27 cellular contexts compared by ENCODE assay signal in genomic region chr17:72494576-72494975, GRCh38.
"Had no signal": no experiment of that assay in that cellular context is flagged by ENCODE, and none has a peak within 500 bp of the region (broad histone marks: within the 10 kb centered on the region; RNA-seq: fewer than 3 reads in every experiment).

No MANE protein-coding gene starts in this region.

- H3K27ac Mint-ChIP-seq: activated CD4-positive, alpha-beta memory T cell treated with anti-CD3 and anti-CD28 coated beads for 36 hours; activated CD4-positive, alpha-beta T cell treated with anti-CD3 and anti-CD28 coated beads, Interleukin-2, amount 10 ng/mL, durations not matched to agents 24 days and 14 days; activated naive CD4-positive, alpha-beta T cell treated with anti-CD3 and anti-CD28 coated beads, Interleukin-2, amount 10 ng/mL, durations not matched to agents 7 days and 5 days; mesothelial cell of epicardium; naive thymus-derived CD4-positive, alpha-beta T cell; stimulated activated effector memory CD8-positive, alpha-beta T cell treated with anti-CD3 and anti-CD28 coated beads, Interleukin-12 subunit alpha, Interleukin-12 subunit beta, amount 100 ng/mL, for 72 hours; stimulated activated naive CD8-positive, alpha-beta T cell treated with anti-CD3 and anti-CD28 coated beads, Interleukin-15, Interleukin-2, amounts not matched to agents 100 ng/mL and 50 ng/mL, for 24 hours had no signal

- H3K27me3 Mint-ChIP-seq: activated CD4-positive, alpha-beta T cell treated with anti-CD3 and anti-CD28 coated beads, Interleukin-2, amount 10 ng/mL, durations not matched to agents 24 days and 14 days; activated naive CD4-positive, alpha-beta T cell treated with anti-CD3 and anti-CD28 coated beads, Interleukin-2, amount 10 ng/mL, durations not matched to agents 7 days and 5 days had no signal

- H3K9me3 Mint-ChIP-seq: activated CD4-positive, alpha-beta T cell treated with anti-CD3 and anti-CD28 coated beads, Interleukin-2, amount 10 ng/mL, durations not matched to agents 24 days and 14 days had no signal

- H3K4me1 Mint-ChIP-seq: activated CD4-positive, alpha-beta T cell treated with anti-CD3 and anti-CD28 coated beads, Interleukin-2, amount 10 ng/mL, durations not matched to agents 24 days and 14 days; activated naive CD4-positive, alpha-beta T cell treated with anti-CD3 and anti-CD28 coated beads, Interleukin-2, amount 10 ng/mL, durations not matched to agents 7 days and 5 days; mesothelial cell of epicardium; stimulated activated effector memory CD8-positive, alpha-beta T cell treated with anti-CD3 and anti-CD28 coated beads, Interleukin-12 subunit alpha, Interleukin-12 subunit beta, amount 100 ng/mL, for 72 hours had no signal

- DNase-seq: activated CD4-positive, alpha-beta memory T cell treated with anti-CD3 and anti-CD28 coated beads for 36 hours; activated CD4-positive, alpha-beta T cell treated with anti-CD3 and anti-CD28 coated beads, Interleukin-2, amount 10 ng/mL, durations not matched to agents 24 days and 14 days; activated CD4-positive, CD25-positive, alpha-beta regulatory T cell treated with anti-CD3 and anti-CD28 coated beads, Interleukin-2, amount 50 U/mL, for 72 hours; activated CD8-positive, alpha-beta memory T cell treated with anti-CD3 and anti-CD28 coated beads, Interleukin-2, amount 50 U/mL, for 4 hours; activated gamma-delta T cell; activated naive CD4-positive, alpha-beta T cell treated with anti-CD3 and anti-CD28 coated beads, Interleukin-2, amount 10 ng/mL, durations not matched to agents 7 days and 5 days; activated T-cell treated with anti-CD3 and anti-CD28 coated beads, Interleukin-2, amount 50 U/mL, for 1 hour; amniotic stem cell; central memory CD4-positive, alpha-beta T cell; effector CD8-positive, alpha-beta T cell; gastrocnemius medialis; glutamatergic neuron; islet precursor cell; naive thymus-derived CD4-positive, alpha-beta T cell; nucleus accumbens; pancreas; retina; stimulated activated CD4-positive, alpha-beta T cell treated with anti-CD3 and anti-CD28 coated beads, Interleukin-4, amount 100 ng/mL, for 24 hours; T-helper 2 cell had no signal

- H3K4me3 ChIP-seq: breast epithelium, gastrocnemius medialis, hepatocyte, pancreas, prostate gland, skin epidermis had no signal

- H3K4me3 Mint-ChIP-seq: activated CD4-positive, alpha-beta memory T cell treated with anti-CD3 and anti-CD28 coated beads for 36 hours; activated CD4-positive, alpha-beta T cell treated with anti-CD3 and anti-CD28 coated beads, Interleukin-2, amount 10 ng/mL, durations not matched to agents 24 days and 14 days; activated naive CD4-positive, alpha-beta T cell treated with anti-CD3 and anti-CD28 coated beads, Interleukin-2, amount 10 ng/mL, durations not matched to agents 7 days and 5 days; mesothelial cell of epicardium; naive thymus-derived CD4-positive, alpha-beta T cell; neural crest cell; stimulated activated effector memory CD8-positive, alpha-beta T cell treated with anti-CD3 and anti-CD28 coated beads, Interleukin-12 subunit alpha, Interleukin-12 subunit beta, amount 100 ng/mL, for 72 hours; stimulated activated naive CD8-positive, alpha-beta T cell treated with anti-CD3 and anti-CD28 coated beads, Interleukin-15, Interleukin-2, amounts not matched to agents 100 ng/mL and 50 ng/mL, for 24 hours had no signal

- H3K36me3 Mint-ChIP-seq: activated CD4-positive, alpha-beta memory T cell treated with anti-CD3 and anti-CD28 coated beads for 36 hours; activated naive CD4-positive, alpha-beta T cell treated with anti-CD3 and anti-CD28 coated beads, Interleukin-2, amount 10 ng/mL, durations not matched to agents 7 days and 5 days; mesothelial cell of epicardium; naive thymus-derived CD4-positive, alpha-beta T cell; stimulated activated effector memory CD8-positive, alpha-beta T cell treated with anti-CD3 and anti-CD28 coated beads, Interleukin-12 subunit alpha, Interleukin-12 subunit beta, amount 100 ng/mL, for 72 hours had no signal
